Comparison of ENCODE assay signal across 8 cellular contexts in genomic region chr9:33264473-33265177, GRCh38. TPM values are rescaled to one million over a fixed set of nuclear protein-coding genes. Genes with fewer than 3 reads are reported as not detected.
DNase-seq lines count a peak whose midpoint lies in the region; ATAC-seq, FAIRE-seq and TF ChIP-seq lines count a peak whose summit lies in the region.

TSS of gene BAG1 (minus strand) at chr9:33264708.
TSS of gene CHMP5 (plus strand) at chr9:33265049. CDS start at chr9:33265079, 30 bp downstream.

- H3K27ac Mint-ChIP-seq in CD4-positive, CD25-positive, alpha-beta regulatory T cell, result peak within 1 kb of the TSS; percentile 94 to 99 (median 97)

- H3K36me3 ChIP-seq in CD4-positive, CD25-positive, alpha-beta regulatory T cell (ENCODE audit: control insufficient read depth, insufficient read depth, low read length), result peaks cover 48% of the 10 kb centered on the region
- H3K36me3 ChIP-seq in HepG2 (replicated peaks in 1 of 2; ENCODE audit: control insufficient read depth in 1 of 2, insufficient read depth in 2 of 2, low read length in 2 of 2), result peaks cover 8 to 41% of the 10 kb centered on the region in 2 experiments

- peak; percentile 91 for FAIRE-seq in HepG2 (lab: Jason Lieb, UNC)

- peak within 1 kb of the TSS; percentile 93 to 99 (median 97) for H3K4me3 Mint-ChIP-seq in CD4-positive, CD25-positive, alpha-beta regulatory T cell

- TF ChIP-seq RAD21 in HepG2 (CRISPR knock-in tag; IDR thresholded peaks at IDR 0.05), result no peak; the same call in 1 of the 2 replicates

- TF ChIP-seq CTCF in HepG2 (CRISPR knock-in tag; IDR thresholded peaks at IDR 0.05), result peak; percentile 48

- peaks cover 19 to 71% (median 42%) of the 10 kb centered on the region in 4 donors for H3K4me1 Mint-ChIP-seq in CD4-positive, CD25-positive, alpha-beta regulatory T cell

- H3K36me3 Mint-ChIP-seq in CD4-positive, CD25-positive, alpha-beta regulatory T cell, result peaks cover 25% of the 10 kb centered on the region

- peak; percentile 69 to 70 for TF ChIP-seq POLR2A in HepG2 (IDR thresholded peaks at IDR 0.05; ENCODE audit: insufficient read depth in 1 of 2, low read depth in 2 of 2, low read length in 2 of 2)

- no peaks in the 10 kb centered on the region for H3K9me3 ChIP-seq in CD4-positive, CD25-positive, alpha-beta regulatory T cell (ENCODE audit: control insufficient read depth in 2 of 2, low read length in 2 of 2)
- no peaks in the 10 kb centered on the region for H3K9me3 ChIP-seq in HepG2 (ENCODE audit: low read length)

- POLR2A ChIA-PET in HepG2 (lab: Yijun Ruan, JAX), result interaction anchor here (1.0 to 2.1 kb wide), 10 partner anchors 12 to 240 kb away, joined by 3 to 14 read pairs (median 4); partner anchors contain the start of genes DNAJA1, NFX1, NOL6 and SMU1

- under 1% methylated on average over 31 of the region's 67 CpGs for WGBS in HepG2 (ENCODE audit: low lambda C conversion rate)

- peak within 1 kb of the TSS; percentile 93 for H3K4me3 ChIP-seq in CD4-positive, CD25-positive, alpha-beta regulatory T cell (ENCODE audit: low read depth, low read length)
- H3K4me3 ChIP-seq in HepG2 (replicated peaks in 1 of 3; ENCODE audit: insufficient read depth in 1 of 3, low read depth in 2 of 3, low read length in 3 of 3), result peak within 1 kb of the TSS; percentile 89 to 100 (median 98)

- H3K79me2 ChIP-seq in HepG2 (ENCODE audit: insufficient read depth, low read length), result peaks cover 37% of the 10 kb centered on the region

- no peaks in the 10 kb centered on the region for H4K20me1 ChIP-seq in HepG2 (ENCODE audit: insufficient read depth, low read length)

- H2AFZ ChIP-seq in HepG2 (ENCODE audit: low read length), result no peak within 1 kb of the TSS

- DNase-seq in CD4-positive, CD25-positive, alpha-beta regulatory T cell, result peak; percentile 99 to 100 (median 100)
- DNase-seq in NCI-H82 (lab: John Stamatoyannopoulos, UW) (peak; percentile 99), dermis microvascular lymphatic vessel endothelial cell (ENCODE audit: low read depth in 2 of 2) (peak; percentile 97 to 100), HepG2 (ENCODE audit: low spot score) (peak; percentile 98)
- DNase-seq in activated CD4-positive, alpha-beta T cell treated with anti-CD3 and anti-CD28 coated beads, Interleukin-2, amount 50 U/mL, for 48 hours, result peak; percentile 100
- peak; percentile 100 for DNase-seq in stimulated activated CD4-positive, alpha-beta T cell treated with anti-CD3 and anti-CD28 coated beads, Interleukin-4, amount 100 ng/mL, for 1 hour

- in situ Hi-C loops in HepG2 (cut with HindIII; ENCODE audit: extremely low pct_ligation_motif_present, low pct_unique_long_range_greater_than_20kb), result no loop called here

- no TSS peak for BruUV-seq in HepG2 (replicated peaks; lab: Mats Ljungman, UMichigan)

- ATAC-seq in CD4-positive, CD25-positive, alpha-beta regulatory T cell (ENCODE audit: low read depth in 2 of 2), result peak; percentile 92 to 94
- ATAC-seq in GM19397 (IDR thresholded peaks at IDR 0.05; ENCODE audit: unreplicated experiment) (peak; percentile 87), HG03571 (IDR thresholded peaks at IDR 0.05; ENCODE audit: unreplicated experiment) (peak; percentile 76), HepG2 (peak; percentile 94)

- H3K9me3 Mint-ChIP-seq in CD4-positive, CD25-positive, alpha-beta regulatory T cell, result no peaks in the 10 kb centered on the region

- H3K4me1 ChIP-seq in CD4-positive, CD25-positive, alpha-beta regulatory T cell (ENCODE audit: control insufficient read depth, insufficient read depth, low read length, poor library complexity, severe bottlenecking), result peaks cover 37% of the 10 kb centered on the region
- peaks cover 30% of the 10 kb centered on the region for H3K4me1 ChIP-seq in HepG2 (ENCODE audit: insufficient read depth, low read length)

- peak within 1 kb of the TSS; percentile 96 for H3K4me2 ChIP-seq in HepG2 (ENCODE audit: low read depth, low read length)

- H3K27ac ChIP-seq in CD4-positive, CD25-positive, alpha-beta regulatory T cell (ENCODE audit: insufficient read depth, low read length, poor library complexity, severe bottlenecking), result peak within 1 kb of the TSS; percentile 88
- H3K27ac ChIP-seq in HepG2 (ENCODE audit: extremely low read length, insufficient read depth, low read length), result peak within 1 kb of the TSS; percentile 82

- no peaks in the 10 kb centered on the region for H3K27me3 Mint-ChIP-seq in CD4-positive, CD25-positive, alpha-beta regulatory T cell

- intact Hi-C loops in HepG2 (cut with micrococcal nuclease; ENCODE audit: unreplicated experiment), result loop anchor here (5.0 kb wide), 1 partner anchor 37 kb away; no protein-coding TSS in a partner anchor

- H3K9ac ChIP-seq in HepG2 (ENCODE audit: insufficient read depth, low read depth, low read length), result peak within 1 kb of the TSS; percentile 91

- TF ChIP-seq EP300 in HepG2 (IDR thresholded peaks at IDR 0.05; ENCODE audit: low read depth in 2 of 2, low read length in 2 of 2) (no peak), HepG2 (CRISPR knock-in tag; IDR thresholded peaks at IDR 0.05; ENCODE audit: borderline replicate concordance) (no peak)

- CTCF ChIA-PET in HepG2 (lab: Yijun Ruan, JAX; ENCODE audit: low intra/inter-chr PET ratio, low total read pairs), result interaction anchor here (1.3 kb wide), 1 partner anchor 35 kb away, joined by 4 read pairs; no protein-coding TSS in a partner anchor

- H3K27me3 ChIP-seq in CD4-positive, CD25-positive, alpha-beta regulatory T cell (ENCODE audit: control insufficient read depth, insufficient read depth, low read length), result no peaks in the 10 kb centered on the region
- H3K27me3 ChIP-seq in HepG2 (ENCODE audit: control insufficient read depth in 1 of 2, insufficient read depth in 2 of 2, low read length in 2 of 2), result no peaks in the 10 kb centered on the region; a peak in 1 of 5 replicates

TF ChIP-seq in HepG2, 621 proteins besides CTCF, POLR2A, EP300 and RAD21 (continues in another document):
- no peak for TF ChIP-seq KAT2B (IDR thresholded peaks at IDR 0.05; ENCODE audit: borderline replicate concordance, low read depth, low read length)

RNA-seq across cellular contexts. Expression of gene BAG1, which starts in this region (rescaled TPM):
- total RNA-seq in CD4-positive, CD25-positive, alpha-beta regulatory T cell, result 80.2 TPM
- polyA plus RNA-seq in CD4-positive, CD25-positive, alpha-beta regulatory T cell, result 100 to 1,000 TPM in 1 of 4 donors, 10 to 100 TPM in 3; 81.8 to 100 (median 94.4) TPM
- total RNA-seq in dermis microvascular lymphatic vessel endothelial cell (33.5 and 48.3 TPM in 2 replicates), HepG2 (2016; rRNA removed; fragmentation: Illumina TruSeq; extraction: Trizol) (52.8 and 59.5 TPM in 2 replicates)
- total RNA-seq in HepG2 (2016; cell fraction: cytosol; rRNA removed; fragmentation: Illumina TruSeq; extraction: Trizol; ENCODE audit: low read depth), result 111 and 114 TPM in 2 replicates
- total RNA-seq in HepG2 (2016; cell fraction: insoluble cytoplasmic fraction; rRNA removed; fragmentation: Illumina TruSeq; extraction: Trizol), result 50.3 and 56.5 TPM in 2 replicates
- 127 and 134 TPM in 2 replicates for total RNA-seq in HepG2 (2016; cell fraction: membrane; rRNA removed; fragmentation: Illumina TruSeq; extraction: Trizol)
- 33.0 and 33.1 TPM in 2 replicates for total RNA-seq in HepG2 (2016; cell fraction: nucleus; rRNA removed; fragmentation: Illumina TruSeq; extraction: Trizol)
- polyA plus RNA-seq in HepG2 (2011; rRNA removed), result 18.7 and 23.1 TPM in 2 replicates
- polyA plus RNA-seq in HepG2 (2011; cell fraction: cytosol; rRNA removed), result 23.7 and 26.0 TPM in 2 replicates
- polyA plus RNA-seq in HepG2 (2011; cell fraction: nucleus; rRNA removed), result 13.1 and 14.7 TPM in 2 replicates
- 30.4 and 36.9 TPM in 2 replicates for polyA plus RNA-seq in HepG2 (2012)
- polyA plus RNA-seq in HepG2 (2016; cell fraction: cytosol; fragmentation: Illumina TruSeq; extraction: Trizol; ENCODE audit: low read depth), result 196 and 200 TPM in 2 replicates
- polyA plus RNA-seq in HepG2 (2016; cell fraction: insoluble cytoplasmic fraction; fragmentation: Illumina TruSeq; extraction: Trizol; ENCODE audit: low read depth), result 70.3 and 80.5 TPM in 2 replicates
- 164 and 169 TPM in 2 replicates for polyA plus RNA-seq in HepG2 (2016; cell fraction: membrane; fragmentation: Illumina TruSeq; extraction: Trizol; ENCODE audit: low read depth)
- polyA plus RNA-seq in HepG2 (2016; cell fraction: nucleus; fragmentation: Illumina TruSeq; extraction: Trizol; ENCODE audit: insufficient read depth, low read depth), result 55.3 and 55.6 TPM in 2 replicates
- 10.8 and 102 TPM in 2 replicates for polyA minus RNA-seq in HepG2 (2011; rRNA and poly(A)+ RNA removed; ENCODE audit: low replicate concordance)
- polyA minus RNA-seq in HepG2 (2011; cell fraction: cytosol; rRNA and poly(A)+ RNA removed), result 7.8 and 10.2 TPM in 2 replicates
- polyA minus RNA-seq in HepG2 (2011; cell fraction: nucleus; rRNA and poly(A)+ RNA removed), result 36.7 and 43.0 TPM in 2 replicates

RNA-seq across cellular contexts. Expression of gene CHMP5, which starts in this region (rescaled TPM):
- total RNA-seq in CD4-positive, CD25-positive, alpha-beta regulatory T cell, result 25.5 TPM
- polyA plus RNA-seq in CD4-positive, CD25-positive, alpha-beta regulatory T cell, result 10 to 100 TPM; 48.6 to 58.3 (median 56.7) TPM
- total RNA-seq in dermis microvascular lymphatic vessel endothelial cell (66.5 and 69.7 TPM in 2 replicates), HepG2 (2016; rRNA removed; fragmentation: Illumina TruSeq; extraction: Trizol) (57.3 and 91.4 TPM in 2 replicates)
- total RNA-seq in HepG2 (2016; cell fraction: cytosol; rRNA removed; fragmentation: Illumina TruSeq; extraction: Trizol; ENCODE audit: low read depth), result 15.4 and 16.1 TPM in 2 replicates
- 59.1 and 93.1 TPM in 2 replicates for total RNA-seq in HepG2 (2016; cell fraction: insoluble cytoplasmic fraction; rRNA removed; fragmentation: Illumina TruSeq; extraction: Trizol)
- 15.5 and 22.5 TPM in 2 replicates for total RNA-seq in HepG2 (2016; cell fraction: membrane; rRNA removed; fragmentation: Illumina TruSeq; extraction: Trizol)
- 19.9 and 22.9 TPM in 2 replicates for total RNA-seq in HepG2 (2016; cell fraction: nucleus; rRNA removed; fragmentation: Illumina TruSeq; extraction: Trizol)
- polyA plus RNA-seq in HepG2 (2011; rRNA removed), result 36.1 and 46.0 TPM in 2 replicates
- polyA plus RNA-seq in HepG2 (2011; cell fraction: cytosol; rRNA removed), result 25.0 and 39.0 TPM in 2 replicates
- polyA plus RNA-seq in HepG2 (2011; cell fraction: nucleus; rRNA removed), result 9.7 and 13.5 TPM in 2 replicates
- polyA plus RNA-seq in HepG2 (2012), result 60.6 and 62.8 TPM in 2 replicates
- 9.9 and 11.6 TPM in 2 replicates for polyA plus RNA-seq in HepG2 (2016; cell fraction: cytosol; fragmentation: Illumina TruSeq; extraction: Trizol; ENCODE audit: low read depth)
- polyA plus RNA-seq in HepG2 (2016; cell fraction: insoluble cytoplasmic fraction; fragmentation: Illumina TruSeq; extraction: Trizol; ENCODE audit: low read depth), result 88.3 and 97.0 TPM in 2 replicates
- polyA plus RNA-seq in HepG2 (2016; cell fraction: membrane; fragmentation: Illumina TruSeq; extraction: Trizol; ENCODE audit: low read depth), result 13.7 and 14.0 TPM in 2 replicates
- 41.6 and 43.1 TPM in 2 replicates for polyA plus RNA-seq in HepG2 (2016; cell fraction: nucleus; fragmentation: Illumina TruSeq; extraction: Trizol; ENCODE audit: insufficient read depth, low read depth)
- polyA minus RNA-seq in HepG2 (2011; rRNA and poly(A)+ RNA removed; ENCODE audit: low replicate concordance), result 7.0 and 11.9 TPM in 2 replicates
- 18.4 and 18.5 TPM in 2 replicates for polyA minus RNA-seq in HepG2 (2011; cell fraction: cytosol; rRNA and poly(A)+ RNA removed)
- polyA minus RNA-seq in HepG2 (2011; cell fraction: nucleus; rRNA and poly(A)+ RNA removed), result 13.6 and 14.7 TPM in 2 replicates

Comparison
In these comparisons a context has a peak if more than half of its experiments do, and no peak if none do; other contexts are left out.
1. Peak in every context shown above with its lines: DNase-seq, ATAC-seq, H3K4me3 ChIP-seq and H3K27ac ChIP-seq.